ENCODE assay signal across 20 cellular contexts in the genomic region with DNA sequence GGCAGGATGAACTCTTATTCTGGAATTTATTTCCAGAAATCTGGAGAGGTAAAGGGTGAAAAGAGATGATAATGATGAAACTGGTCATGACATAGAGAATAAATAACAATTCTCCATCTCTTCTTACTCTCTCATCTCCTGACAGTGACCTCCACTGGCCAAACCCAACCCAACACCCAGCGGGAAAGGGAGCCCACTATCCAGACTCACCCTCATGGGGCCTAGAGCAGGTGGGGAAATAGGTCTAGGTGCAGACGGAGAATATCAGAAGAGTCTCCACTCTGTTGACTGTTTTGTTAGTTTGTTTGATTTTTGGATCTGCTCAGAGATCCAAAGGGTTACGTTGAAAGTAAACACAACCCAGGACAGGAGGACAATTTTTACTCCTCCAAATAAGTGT.
"Had no signal": no experiment of that assay in that cellular context is flagged by ENCODE, and none has a peak within 500 bp of the region (broad histone marks: within the 10 kb centered on the region; RNA-seq: fewer than 3 reads in every experiment).

No MANE protein-coding gene starts in this region.

- H3K36me3 Mint-ChIP-seq: T-cell had no signal

- H3K4me3 ChIP-seq: body of pancreas, thyroid gland had no signal

- H3K4me3 Mint-ChIP-seq: activated CD4-positive, alpha-beta T cell treated with anti-CD3 and anti-CD28 coated beads, Interleukin-2, amount 10 ng/mL, durations not matched to agents 7 days and 5 days; activated CD8-positive, alpha-beta T cell treated with anti-CD3 and anti-CD28 coated beads, Interleukin-2, amount 10 ng/mL, durations not matched to agents 7 days and 5 days; activated naive CD8-positive, alpha-beta T cell treated with anti-CD3 and anti-CD28 coated beads, Interleukin-2, amount 50 U/mL, for 24 hours; activated T-helper 1 cell treated with anti-CD3 and anti-CD28 coated beads, Interleukin-12 subunit alpha, Interleukin-12 subunit beta, Interleukin-2, Interleukin-4 antibody, amounts not matched to agents 30 ng/mL and 10 ng/mL and 1 ng/mL, durations not matched to agents 14 hours and 24 hours and 36 hours; neural crest cell; stimulated activated naive CD8-positive, alpha-beta T cell treated with anti-CD3 and anti-CD28 coated beads, Interleukin-15, Interleukin-2, amounts not matched to agents 100 ng/mL and 50 ng/mL, for 24 hours; T-cell; T-helper 2 cell treated with Interferon-gamma antibody and Interleukin-4, amounts not matched to agents 5 μg/mL and 100 μg/mL, for 36 hours had no signal

- H3K27me3 ChIP-seq: body of pancreas, thyroid gland had no signal

- ATAC-seq: activated CD8-positive, alpha-beta T cell treated with anti-CD3 and anti-CD28 coated beads, Interleukin-2, amount 10 ng/mL, durations not matched to agents 7 days and 5 days; activated naive CD8-positive, alpha-beta T cell treated with anti-CD3 and anti-CD28 coated beads, Interleukin-2, amount 50 U/mL, for 24 hours; body of pancreas; left cardiac atrium; T-cell had no signal

- H3K4me1 ChIP-seq: body of pancreas, thyroid gland had no signal

- H3K27ac Mint-ChIP-seq: activated CD4-positive, alpha-beta T cell treated with anti-CD3 and anti-CD28 coated beads, Interleukin-2, amount 10 ng/mL, durations not matched to agents 7 days and 5 days; activated CD8-positive, alpha-beta T cell treated with anti-CD3 and anti-CD28 coated beads, Interleukin-2, amount 10 ng/mL, durations not matched to agents 7 days and 5 days; activated naive CD8-positive, alpha-beta T cell treated with anti-CD3 and anti-CD28 coated beads, Interleukin-2, amount 50 U/mL, for 24 hours; activated T-helper 1 cell treated with anti-CD3 and anti-CD28 coated beads, Interleukin-12 subunit alpha, Interleukin-12 subunit beta, Interleukin-2, Interleukin-4 antibody, amounts not matched to agents 30 ng/mL and 10 ng/mL and 1 ng/mL, durations not matched to agents 14 hours and 24 hours and 36 hours; stimulated activated naive CD8-positive, alpha-beta T cell treated with anti-CD3 and anti-CD28 coated beads, Interleukin-15, Interleukin-2, amounts not matched to agents 100 ng/mL and 50 ng/mL, for 24 hours; T-cell; T-helper 2 cell treated with Interferon-gamma antibody and Interleukin-4, amounts not matched to agents 5 μg/mL and 100 μg/mL, for 36 hours had no signal

- H3K4me1 Mint-ChIP-seq: activated CD4-positive, alpha-beta T cell treated with anti-CD3 and anti-CD28 coated beads, Interleukin-2, amount 10 ng/mL, durations not matched to agents 7 days and 5 days; activated naive CD8-positive, alpha-beta T cell treated with anti-CD3 and anti-CD28 coated beads, Interleukin-2, amount 50 U/mL, for 24 hours; T-cell had no signal

- H3K9me3 ChIP-seq: body of pancreas, thyroid gland had no signal

- H3K36me3 ChIP-seq: thyroid gland had no signal

- H3K27ac ChIP-seq: body of pancreas, thyroid gland, VCaP had no signal

- DNase-seq: activated CD4-positive, alpha-beta T cell treated with anti-CD3 and anti-CD28 coated beads, Interleukin-2, amount 10 ng/mL, durations not matched to agents 7 days and 5 days; activated CD4-positive, CD25-positive, alpha-beta regulatory T cell treated with anti-CD3 and anti-CD28 coated beads, Interleukin-2, amount 50 U/mL, for 72 hours; activated CD8-positive, alpha-beta T cell treated with anti-CD3 and anti-CD28 coated beads, Interleukin-2, amount 10 ng/mL, durations not matched to agents 7 days and 5 days; activated gamma-delta T cell; activated naive CD4-positive, alpha-beta T cell treated with anti-CD3 and anti-CD28 coated beads, Interleukin-2, amount 50 U/mL, for 16 hours; activated naive CD8-positive, alpha-beta T cell treated with anti-CD3 and anti-CD28 coated beads, Interleukin-2, amount 50 U/mL, for 24 hours; body of pancreas; effector CD4-positive, alpha-beta T cell; foreskin melanocyte; hippocampal formation; left cardiac atrium; retina; substantia nigra; T-cell; thyroid gland had no signal

- H3K9me3 Mint-ChIP-seq: activated CD4-positive, alpha-beta T cell treated with anti-CD3 and anti-CD28 coated beads, Interleukin-2, amount 10 ng/mL, durations not matched to agents 7 days and 5 days; activated naive CD8-positive, alpha-beta T cell treated with anti-CD3 and anti-CD28 coated beads, Interleukin-2, amount 50 U/mL, for 24 hours; activated T-helper 1 cell treated with anti-CD3 and anti-CD28 coated beads, Interleukin-12 subunit alpha, Interleukin-12 subunit beta, Interleukin-2, Interleukin-4 antibody, amounts not matched to agents 30 ng/mL and 10 ng/mL and 1 ng/mL, durations not matched to agents 14 hours and 24 hours and 36 hours; stimulated activated naive CD8-positive, alpha-beta T cell treated with anti-CD3 and anti-CD28 coated beads, Interleukin-15, Interleukin-2, amounts not matched to agents 100 ng/mL and 50 ng/mL, for 24 hours; T-cell; T-helper 2 cell treated with Interferon-gamma antibody and Interleukin-4, amounts not matched to agents 5 μg/mL and 100 μg/mL, for 36 hours had no signal
